ENCODE assay signal across 26 cellular contexts in genomic region chr10:73306171-73306708, GRCh38.
"Had no signal": no experiment of that assay in that cellular context is flagged by ENCODE, and none has a peak within 500 bp of the region (broad histone marks: within the 10 kb centered on the region; RNA-seq: fewer than 3 reads in every experiment).

No MANE protein-coding gene starts in this region.

- H3K4me2 ChIP-seq: hepatocyte, neural progenitor cell had no signal

- H3K79me2 ChIP-seq: hepatocyte, parathyroid adenoma had no signal

- ATAC-seq: natural killer cell, psoas muscle, sciatic nerve, upper lobe of right lung had no signal

- H3K36me3 ChIP-seq: neural progenitor cell, neutrophil, right atrium auricular region, suprapubic skin, thoracic aorta, tibial artery, upper lobe of right lung had no signal

- H3K27me3 ChIP-seq: hepatocyte, neutrophil, right atrium auricular region, suprapubic skin, tibial artery, upper lobe of right lung had no signal

- H2AFZ ChIP-seq: hepatocyte, neural progenitor cell, parathyroid adenoma had no signal

- H3K4me3 ChIP-seq: hepatocyte, left ventricle myocardium inferior, lung, neural progenitor cell, psoas muscle, right atrium auricular region, skin epidermis, suprapubic skin, thoracic aorta, tibial artery, upper lobe of right lung had no signal

- H3K27ac ChIP-seq: hepatocyte, left ventricle myocardium inferior, neural progenitor cell, neutrophil, parathyroid adenoma, psoas muscle, right atrium auricular region, skin epidermis, suprapubic skin, thoracic aorta, tibial artery, upper lobe of right lung had no signal

- H3K4me1 ChIP-seq: left ventricle myocardium inferior, parathyroid adenoma, psoas muscle, right atrium auricular region, suprapubic skin, tibial artery, upper lobe of right lung had no signal

- DNase-seq: islet precursor cell; left ventricle myocardium inferior; mesendoderm; naive B cell; natural killer cell; nephron progenitor cell; occipital lobe; psoas muscle; stimulated activated CD4-positive, alpha-beta T cell treated with anti-CD3 and anti-CD28 coated beads, Interleukin-12 subunit alpha, Interleukin-12 subunit beta, amount 100 ng/mL, for 4 hours; stimulated activated CD4-positive, alpha-beta T cell treated with anti-CD3 and anti-CD28 coated beads, Interleukin-15, amount 100 ng/mL, for 24 hours; stimulated activated CD4-positive, alpha-beta T cell treated with anti-CD3 and anti-CD28 coated beads, Interleukin-2, amount 100 ng/mL, for 24 hours; stimulated activated CD4-positive, alpha-beta T cell treated with anti-CD3 and anti-CD28 coated beads, Interleukin-4, amount 100 ng/mL, for 1 hour; stimulated activated naive CD4-positive, alpha-beta T cell; tibial artery; trophoblast cell; upper lobe of right lung had no signal

- H3K9me3 ChIP-seq: neutrophil, suprapubic skin had no signal

- H3K9ac ChIP-seq: neural progenitor cell, parathyroid adenoma had no signal
